Comparison of ENCODE assay signal across 1 cellular context in genomic region chr3:197022405-197023231, GRCh38.
TF ChIP-seq lines count a peak whose summit lies in the region.

No MANE protein-coding gene starts in this region.

TF ChIP-seq in H1, 55 proteins besides CTCF, POLR2A, EP300 and RAD21:
- no peak for TF ChIP-seq PHF8 (conservative IDR thresholded peaks at IDR 0.05; ENCODE audit: low read depth, low read length)
- TF ChIP-seq SAP30 (IDR thresholded peaks at IDR 0.05; ENCODE audit: insufficient read depth, insufficient replicate concordance, low read length) = no peak
- TF ChIP-seq SIN3A (conservative IDR thresholded peaks at IDR 0.05 in 1 of 2, IDR thresholded peaks at IDR 0.05 in 1 of 2; ENCODE audit: low read depth in 1 of 2, low read length in 2 of 2) = no peak
- no peak for TF ChIP-seq CTBP2 (IDR thresholded peaks at IDR 0.05; ENCODE audit: borderline replicate concordance, insufficient read depth, insufficient read length, low read length)
- no peak for TF ChIP-seq HDAC2 (IDR thresholded peaks at IDR 0.05; ENCODE audit: borderline replicate concordance in 1 of 2, low read depth in 2 of 2, low read length in 2 of 2)
